Comparison of ENCODE assay signal across 31 cellular contexts in genomic region chr5:171323007-171323406, GRCh38. TPM values are rescaled to one million over a fixed set of nuclear protein-coding genes. Genes with fewer than 3 reads are reported as not detected.
DNase-seq lines count a peak whose midpoint lies in the region; ATAC-seq, FAIRE-seq and TF ChIP-seq lines count a peak whose summit lies in the region.
"Had no signal": no experiment of that assay in that cellular context is flagged by ENCODE, and none has a peak within 500 bp of the region (broad histone marks: within the 10 kb centered on the region; RNA-seq: fewer than 3 reads in every experiment).

No MANE protein-coding gene starts in this region.

- FAIRE-seq in A549 (lab: Jason Lieb, UNC) (no peak), H1 (lab: Jason Lieb, UNC) (no peak)
- FAIRE-seq: GM12878, GM12892, GM18507 had no signal

- H3K27ac ChIP-seq in A549 (no peak overlapping the region), RWPE2 (ENCODE audit: poor library complexity, severe bottlenecking) (no peak overlapping the region), H1 (ENCODE audit: low read depth, low read length) (no peak overlapping the region), breast epithelium (no peak overlapping the region), mesendoderm (ENCODE audit: low read depth, low read length) (no peak overlapping the region)
- H3K27ac ChIP-seq: 22Rv1, BLaER1 had no signal

- H3K27me3 ChIP-seq in RWPE2 (ENCODE audit: insufficient read depth, poor library complexity, severe bottlenecking) (peaks cover 92% of the 10 kb centered on the region), H1 (replicated peaks in 1 of 4; ENCODE audit: control insufficient read depth in 3 of 4, extremely low read depth in 1 of 4, insufficient read depth in 3 of 4, low read length in 3 of 4) (peaks cover 21 to 58% (median 48%) of the 10 kb centered on the region in 4 experiments), breast epithelium (peaks cover 0 to 84% of the 10 kb centered on the region in 2 donors), mesendoderm (ENCODE audit: insufficient read depth, low read length, poor library complexity) (peaks cover 36% of the 10 kb centered on the region)
- H3K27me3 ChIP-seq: BE2C, BLaER1 had no signal

- peaks cover 2 to 6% of the 10 kb centered on the region in 2 experiments for H4K20me1 ChIP-seq in H1 (replicated peaks in 1 of 2; ENCODE audit: control insufficient read depth in 1 of 2, insufficient read depth in 2 of 2, low read length in 2 of 2)
- H4K20me1 ChIP-seq: BLaER1 had no signal

- H2BK5ac ChIP-seq in H1 (ENCODE audit: low read depth, low read length) (no peak overlapping the region), mesendoderm (ENCODE audit: low read length) (no peak overlapping the region)

- ATAC-seq in A549 = no peak
- no peak for ATAC-seq in RWPE2 (ENCODE audit: low read depth)
- ATAC-seq: GM12878 had no signal

- H2BK15ac ChIP-seq in H1 (ENCODE audit: low read length) = no peak overlapping the region
- no peak overlapping the region for H2BK15ac ChIP-seq in mesendoderm (replicated peaks; ENCODE audit: low read depth)

- H2BK20ac ChIP-seq in H1 (ENCODE audit: low read length) = no peak overlapping the region

- no peak overlapping the region for H4K91ac ChIP-seq in H1 (replicated peaks; ENCODE audit: insufficient read length, low read length)

- no peaks in the 10 kb centered on the region for H3K4me1 ChIP-seq in A549
- H3K4me1 ChIP-seq in RWPE2 (ENCODE audit: insufficient read depth, poor library complexity, severe bottlenecking) = no peaks in the 10 kb centered on the region
- peaks cover 0 to 6% (median 3%) of the 10 kb centered on the region in 4 experiments; a peak in 3 of 7 replicates for H3K4me1 ChIP-seq in H1 (replicated peaks in 1 of 4; ENCODE audit: control insufficient read depth in 3 of 4, insufficient read depth in 4 of 4, low read length in 3 of 4)
- no peaks in the 10 kb centered on the region for H3K4me1 ChIP-seq in breast epithelium
- H3K4me1 ChIP-seq in mesendoderm (ENCODE audit: control insufficient read depth, low read depth, low read length) = no peaks in the 10 kb centered on the region
- H3K4me1 ChIP-seq: BE2C, BLaER1 had no signal

- CTCF ChIA-PET in A549 (lab: Yijun Ruan, JAX) (interaction anchor here (0.9 to 2.9 kb wide), 6 partner anchors 13 to 684 kb away, joined by 3 to 21 read pairs (median 7); no protein-coding TSS in a partner anchor), H1 (lab: Charles Lee; ENCODE audit: partially characterized antibody) (interaction anchor here (0.5 to 4.7 kb wide), 10 partner anchors 10 to 1229 kb away, joined by 3 to 40 read pairs (median 4); partner anchors contain the start of gene TLX3)

- H2BK120ac ChIP-seq in H1 (replicated peaks; ENCODE audit: low read depth, low read length) = no peak overlapping the region
- H2BK120ac ChIP-seq in mesendoderm (ENCODE audit: low read depth, low read length) = no peak overlapping the region

- H3K23ac ChIP-seq in H1 (ENCODE audit: insufficient read length) (no peak overlapping the region), mesendoderm (ENCODE audit: low read length) (no peak overlapping the region)

- DNase-seq in NCI-H1105 treated with DMSO at 0.1 percent for 48 hours (lab: John Stamatoyannopoulos, UW) = peak; percentile 8
- no peak for DNase-seq in NCI-H1105 (lab: John Stamatoyannopoulos, UW)
- no peak for DNase-seq in A549 (ENCODE audit: low read depth in 1 of 2, low spot score in 1 of 2)
- peak; percentile 18 for DNase-seq in RWPE2 (ENCODE audit: low spot score)
- no peak for DNase-seq in H1 (ENCODE audit: low read depth in 1 of 2, low spot score in 2 of 2)
- no peak for DNase-seq in breast epithelium (ENCODE audit: low spot score in 2 of 2)
- no peak for DNase-seq in mesendoderm
- DNase-seq: ACHN; BE2C; C1 segment of cervical spinal cord; CD4-positive, alpha-beta memory T cell; CD4-positive, CD25-positive, alpha-beta regulatory T cell; CD8-positive, alpha-beta memory T cell; COR-L47; DMS 273 treated with DMSO at 0.1 percent for 48 hours; DMS153; DMS53; DMS79; DND-41; EL; GDM1 had no signal

- H3K79me2 ChIP-seq in H1 (ENCODE audit: control insufficient read depth in 1 of 2, insufficient read depth in 2 of 2, low read length in 2 of 2) (no peaks in the 10 kb centered on the region), mesendoderm (ENCODE audit: control insufficient read depth, insufficient read depth, low read length) (no peaks in the 10 kb centered on the region)

- TF ChIP-seq RAD21 in A549 (conservative IDR thresholded peaks at IDR 0.05 in 1 of 2, IDR thresholded peaks at IDR 0.05 in 1 of 2) = no peak
- no peak for TF ChIP-seq RAD21 in H1 (IDR thresholded peaks at IDR 0.05 in 1 of 2, conservative IDR thresholded peaks at IDR 0.05 in 1 of 2; ENCODE audit: low read depth in 2 of 2, low read length in 2 of 2)

- H3K4ac ChIP-seq in H1 (replicated peaks; ENCODE audit: insufficient read length, low read depth, low read length) (no peak overlapping the region), mesendoderm (ENCODE audit: low read depth, low read length) (no peak overlapping the region)

- H4K5ac ChIP-seq in H1 (ENCODE audit: insufficient read length, low read depth, low read length) (no peak overlapping the region), mesendoderm (ENCODE audit: low read length) (no peak overlapping the region)

- no peak overlapping the region for H2AFZ ChIP-seq in H1 (ENCODE audit: low read length)

- H3K36me3 ChIP-seq in RWPE2 (ENCODE audit: low read depth) (no peaks in the 10 kb centered on the region), H1 (ENCODE audit: control insufficient read depth in 2 of 4, insufficient read depth in 4 of 4, low read length in 3 of 4) (no peaks in the 10 kb centered on the region), breast epithelium (no peaks in the 10 kb centered on the region), mesendoderm (ENCODE audit: control insufficient read depth, insufficient read depth, low read length) (no peaks in the 10 kb centered on the region)
- H3K36me3 ChIP-seq: BE2C, BLaER1 had no signal

- H3K18ac ChIP-seq in H1 (ENCODE audit: extremely low read depth, low read length) (no peak overlapping the region), mesendoderm (ENCODE audit: low read length) (no peak overlapping the region)

- no peak overlapping the region for H3K4me3 ChIP-seq in A549
- no peak overlapping the region for H3K4me3 ChIP-seq in RWPE2 (ENCODE audit: severe bottlenecking)
- H3K4me3 ChIP-seq in H1 (ENCODE audit: extremely low read depth in 1 of 4, insufficient read depth in 2 of 4, low read depth in 3 of 4, low read length in 4 of 4) = no peak overlapping the region
- H3K4me3 ChIP-seq in breast epithelium = no peak overlapping the region
- H3K4me3 ChIP-seq in mesendoderm (ENCODE audit: low read length) = no peak overlapping the region
- H3K4me3 ChIP-seq: BLaER1, GM12878 had no signal

- H3K79me1 ChIP-seq in H1 (ENCODE audit: low read depth, low read length) (no peaks in the 10 kb centered on the region), mesendoderm (ENCODE audit: low read length) (no peaks in the 10 kb centered on the region)

- TF ChIP-seq EP300 in A549 (IDR thresholded peaks at IDR 0.05) = no peak
- TF ChIP-seq EP300 in H1 (IDR thresholded peaks at IDR 0.05; ENCODE audit: borderline replicate concordance in 1 of 2, low read depth in 2 of 2, low read length in 2 of 2) = no peak

- H3K4me2 ChIP-seq in A549 (no peak overlapping the region), H1 (ENCODE audit: insufficient read depth in 1 of 2, low read depth in 2 of 2, low read length in 2 of 2) (no peak overlapping the region), mesendoderm (ENCODE audit: low read length) (no peak overlapping the region)
- H3K4me2 ChIP-seq: BLaER1 had no signal

- no peak overlapping the region for H3K14ac ChIP-seq in H1 (ENCODE audit: insufficient read length)

- 16% methylated on average over 3 of the region's 3 CpGs for WGBS in A549 (ENCODE audit: missing lambda C conversion rate)
- WGBS in H1 (ENCODE audit: extremely low coverage in 1 of 2, insufficient coverage in 1 of 2, insufficient read length in 1 of 2, insufficient replicate concordance in 2 of 2, low coverage in 1 of 2, low lambda C conversion rate in 2 of 2, missing lambda C conversion rate in 1 of 2), 2 experiments = 76% methylated on average over 3 of the region's 3 CpGs; no CpG with 5 or more reads in 1 of the 2 experiments
- no CpG with 5 or more reads among the region's 3 CpGs for WGBS in mesendoderm (ENCODE audit: extremely low coverage, insufficient coverage, low lambda C conversion rate)

- H3K9ac ChIP-seq in H1 (replicated peaks in 1 of 4; ENCODE audit: extremely low read depth in 1 of 4, low read depth in 3 of 4, low read length in 3 of 4) (no peak overlapping the region), mesendoderm (ENCODE audit: low read length) (no peak overlapping the region)
- H3K9ac ChIP-seq: BLaER1 had no signal

- intact Hi-C loops in breast epithelium (cut with DNase I; ENCODE audit: low total_unique reads) = no loop called here

- H4K8ac ChIP-seq in H1 (ENCODE audit: extremely low read depth, insufficient read depth, low read length) = no peak overlapping the region
- no peak overlapping the region for H4K8ac ChIP-seq in mesendoderm (ENCODE audit: low read depth, low read length)

- H3K56ac ChIP-seq in H1 (replicated peaks; ENCODE audit: insufficient read length, low read depth, low read length) = no peak overlapping the region
- no peak overlapping the region for H3K56ac ChIP-seq in mesendoderm (ENCODE audit: low read length)

- no peak overlapping the region for H2AK5ac ChIP-seq in H1 (ENCODE audit: low read depth, low read length)
- no peak overlapping the region for H2AK5ac ChIP-seq in mesendoderm (ENCODE audit: low read length)

- H3K9me3 ChIP-seq in A549 = no peaks in the 10 kb centered on the region
- H3K9me3 ChIP-seq in RWPE2 (ENCODE audit: severe bottlenecking) = no peaks in the 10 kb centered on the region
- H3K9me3 ChIP-seq in H1 (ENCODE audit: insufficient read depth in 2 of 2, low read depth in 1 of 2, low read length in 1 of 2) = no peaks in the 10 kb centered on the region
- no peaks in the 10 kb centered on the region for H3K9me3 ChIP-seq in breast epithelium
- H3K9me3 ChIP-seq: BE2C, BLaER1 had no signal

- POLR2A ChIA-PET in A549 (lab: Yijun Ruan, JAX) = no interaction called here
- POLR2A ChIA-PET in H1 (lab: Charles Lee; ENCODE audit: partially characterized antibody) = interaction anchor here (1.4 kb wide), 1 partner anchor 16 kb away, joined by 3 read pairs; no protein-coding TSS in a partner anchor

- TF ChIP-seq POLR2A in A549 (IDR thresholded peaks at IDR 0.05; ENCODE audit: low read length) (no peak), H1 (IDR thresholded peaks at IDR 0.05; ENCODE audit: control extremely low read depth in 1 of 2, low read depth in 2 of 2, low read length in 2 of 2) (no peak), breast epithelium (IDR thresholded peaks at IDR 0.05) (no peak)

- H3K23me2 ChIP-seq in H1 (ENCODE audit: low read depth, low read length) = no peaks in the 10 kb centered on the region

- no peak overlapping the region for H2BK12ac ChIP-seq in H1 (ENCODE audit: low read depth, low read length)

- TF ChIP-seq CTCF in A549 (IDR thresholded peaks at IDR 0.05) (no peak), RWPE2 (IDR thresholded peaks at IDR 0.05; ENCODE audit: poor library complexity, severe bottlenecking) (no peak), H1 (IDR thresholded peaks at IDR 0.05; ENCODE audit: control extremely low read depth in 1 of 3, insufficient read depth in 1 of 3, low read depth in 1 of 3, low read length in 3 of 3) (no peak), breast epithelium (IDR thresholded peaks at IDR 0.05) (no peak)

RNA-seq across cellular contexts. Expression of gene TLX3, which starts 14.0 kb away (rescaled TPM):
- polyA plus RNA-seq in A549 (2011; rRNA removed) (not detected in 2 replicates), A549 (2017; fragmentation: RNase III; extraction: RNeasy Plus Mini Kit Qiagen cat#74134 plus additional on column Dnase treatment) (not detected in 3 replicates), H1 (2011; rRNA removed) (not detected in 2 replicates)
- not detected in 2 replicates for polyA plus RNA-seq in A549 (2012; cell fraction: cytosol; rRNA removed)
- not detected in 2 replicates for polyA plus RNA-seq in A549 (2012; cell fraction: nucleus; rRNA removed)
- polyA minus RNA-seq in A549 (2011; rRNA and poly(A)+ RNA removed) = not detected in 2 replicates
- not detected in 2 replicates for total RNA-seq in H1 (2021; fragmentation: NEBNext Ultra II Directional; extraction: Animal tissue kit (Norgen Biotek cat#: 25700))
- polyA plus RNA-seq in H1 (2011; cell fraction: cytosol; rRNA removed) = not detected
- polyA plus RNA-seq in H1 (2011; cell fraction: nucleus; rRNA removed) = not detected
- not detected in 4 replicates for polyA plus RNA-seq in H1 (2012, experiment 1 of 2)
- not detected for polyA plus RNA-seq in H1 (2012, experiment 2 of 2)
- polyA plus RNA-seq in H1 (2013, experiment 1 of 2) = 0.10 TPM
- 0.06 TPM for polyA plus RNA-seq in H1 (2013, experiment 2 of 2)
- polyA minus RNA-seq in H1 (2011; rRNA and poly(A)+ RNA removed) = not detected in 2 replicates
- not detected for polyA minus RNA-seq in H1 (2011; cell fraction: cytosol; rRNA and poly(A)+ RNA removed)
- not detected for polyA minus RNA-seq in H1 (2011; cell fraction: nucleus; rRNA and poly(A)+ RNA removed)
- total RNA-seq in breast epithelium = not detected
- polyA plus RNA-seq in mesendoderm (2013, experiment 1 of 2) = 0.08 TPM
- 0.10 TPM for polyA plus RNA-seq in mesendoderm (2013, experiment 2 of 2)
- total RNA-seq: A172; A673; CD4-positive, alpha-beta memory T cell; CD4-positive, CD25-positive, alpha-beta regulatory T cell; CD8-positive, alpha-beta memory T cell; G401; GM12878 had no signal
- polyA plus RNA-seq: AG04450; CD14-positive monocyte; CD4-positive, alpha-beta memory T cell; CD4-positive, CD25-positive, alpha-beta regulatory T cell; CD8-positive, alpha-beta memory T cell; GM12878 had no signal

Comparison
In these comparisons a context has a peak if more than half of its experiments do, and no peak if none do; other contexts are left out.
1. DNase-seq: peak in NCI-H1105 treated with DMSO at 0.1 percent for 48 hours (single experiment) and RWPE2 (single experiment); none in NCI-H1105 (single experiment), A549 (0 of 2), H1 (0 of 2), breast epithelium (0 of 2) and mesendoderm (single experiment).